In genomic region chr10:63465293-63466167, GRCh38 we compare ENCODE assay signal across 1 cellular context.
A peak's percentile ranks its signal among the peaks of the same experiment; 100 is the strongest.
TF ChIP-seq lines count a peak whose summit lies in the region.

A gene with protein sequence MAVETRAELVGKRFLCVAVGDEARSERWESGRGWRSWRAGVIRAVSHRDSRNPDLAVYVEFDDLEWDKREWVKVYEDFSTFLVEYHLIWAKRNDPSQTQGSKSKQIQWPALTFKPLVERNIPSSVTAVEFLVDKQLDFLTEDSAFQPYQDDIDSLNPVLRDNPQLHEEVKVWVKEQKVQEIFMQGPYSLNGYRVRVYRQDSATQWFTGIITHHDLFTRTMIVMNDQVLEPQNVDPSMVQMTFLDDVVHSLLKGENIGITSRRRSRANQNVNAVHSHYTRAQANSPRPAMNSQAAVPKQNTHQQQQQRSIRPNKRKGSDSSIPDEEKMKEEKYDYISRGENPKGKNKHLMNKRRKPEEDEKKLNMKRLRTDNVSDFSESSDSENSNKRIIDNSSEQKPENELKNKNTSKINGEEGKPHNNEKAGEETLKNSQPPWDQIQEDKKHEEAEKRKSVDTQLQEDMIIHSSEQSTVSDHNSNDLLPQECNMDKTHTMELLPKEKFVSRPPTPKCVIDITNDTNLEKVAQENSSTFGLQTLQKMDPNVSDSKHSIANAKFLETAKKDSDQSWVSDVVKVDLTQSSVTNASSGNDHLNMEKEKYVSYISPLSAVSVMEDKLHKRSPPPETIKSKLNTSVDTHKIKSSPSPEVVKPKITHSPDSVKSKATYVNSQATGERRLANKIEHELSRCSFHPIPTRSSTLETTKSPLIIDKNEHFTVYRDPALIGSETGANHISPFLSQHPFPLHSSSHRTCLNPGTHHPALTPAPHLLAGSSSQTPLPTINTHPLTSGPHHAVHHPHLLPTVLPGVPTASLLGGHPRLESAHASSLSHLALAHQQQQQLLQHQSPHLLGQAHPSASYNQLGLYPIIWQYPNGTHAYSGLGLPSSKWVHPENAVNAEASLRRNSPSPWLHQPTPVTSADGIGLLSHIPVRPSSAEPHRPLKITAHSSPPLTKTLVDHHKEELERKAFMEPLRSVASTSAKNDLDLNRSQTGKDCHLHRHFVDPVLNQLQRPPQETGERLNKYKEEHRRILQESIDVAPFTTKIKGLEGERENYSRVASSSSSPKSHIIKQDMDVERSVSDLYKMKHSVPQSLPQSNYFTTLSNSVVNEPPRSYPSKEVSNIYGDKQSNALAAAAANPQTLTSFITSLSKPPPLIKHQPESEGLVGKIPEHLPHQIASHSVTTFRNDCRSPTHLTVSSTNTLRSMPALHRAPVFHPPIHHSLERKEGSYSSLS (N-terminal part only) (minus strand): TSS chr10:63465977. CDS start chr10:63465662, 315 bp downstream.

TF ChIP-seq in HepG2, 621 proteins besides CTCF, POLR2A, EP300 and RAD21 (continued from another document and continues in another):
- TF ChIP-seq ZBTB40 (IDR thresholded peaks at IDR 0.05) (no peak), ZBTB40 (CRISPR knock-in tag; IDR thresholded peaks at IDR 0.05) (0 out of 2 replicates have a peak, but pooled peaks have one; percentile 41), NFYB (CRISPR knock-in tag; IDR thresholded peaks at IDR 0.05) (0 out of 2 replicates have a peak, but pooled peaks have one; percentile 15), ZFP36 (IDR thresholded peaks at IDR 0.05; ENCODE audit: borderline replicate concordance, low read depth, low read length, partially characterized antibody) (no peak), SP1 (IDR thresholded peaks at IDR 0.05) (no peak), SP1 (CRISPR knock-in tag; IDR thresholded peaks at IDR 0.05) (no peak; the same call in 1 of the 2 replicates), TFE3 (CRISPR knock-in tag; IDR thresholded peaks at IDR 0.05) (peak; percentile 12; the same call in 1 of the 2 replicates), KDM4B (CRISPR knock-in tag; IDR thresholded peaks at IDR 0.05) (no peak), SMAD3 (CRISPR knock-in tag; IDR thresholded peaks at IDR 0.05) (no peak; the same call in 1 of the 2 replicates), MEIS1 (CRISPR knock-in tag; IDR thresholded peaks at IDR 0.05; ENCODE audit: borderline replicate concordance) (no peak), FLYWCH1 (CRISPR knock-in tag; IDR thresholded peaks at IDR 0.05) (no peak), HNRNPL (IDR thresholded peaks at IDR 0.05; ENCODE audit: low read depth, low read length) (no peak), BHLHE40 (IDR thresholded peaks at IDR 0.05; ENCODE audit: low read length) (no peak), ZNF275 (CRISPR knock-in tag; IDR thresholded peaks at IDR 0.05; ENCODE audit: borderline replicate concordance) (no peak; the same call in none of the 2 replicates), ZNF563 (CRISPR knock-in tag; IDR thresholded peaks at IDR 0.05) (no peak), E2F5 (CRISPR knock-in tag; conservative IDR thresholded peaks at IDR 0.05) (peak; percentile 15; the same call in 1 of the 2 replicates), ZBTB20 (CRISPR knock-in tag; IDR thresholded peaks at IDR 0.05; ENCODE audit: borderline replicate concordance, low read depth) (no peak), MYPOP (CRISPR knock-in tag; IDR thresholded peaks at IDR 0.05) (no peak), HNRNPUL1 (IDR thresholded peaks at IDR 0.05; ENCODE audit: low read depth, low read length) (no peak; the same call in 1 of the 2 replicates), HOXA3 (CRISPR knock-in tag; IDR thresholded peaks at IDR 0.05) (peak; percentile 72), MAFK (conservative IDR thresholded peaks at IDR 0.05 in 1 of 2, IDR thresholded peaks at IDR 0.05 in 1 of 2; ENCODE audit: low read length in 2 of 2) (no peak), SP4 (CRISPR knock-in tag; IDR thresholded peaks at IDR 0.05) (no peak), PAF1 (CRISPR knock-in tag; IDR thresholded peaks at IDR 0.05) (no peak), ZFP37 (CRISPR knock-in tag; IDR thresholded peaks at IDR 0.05; ENCODE audit: borderline replicate concordance) (no peak; the same call in 1 of the 2 replicates), CBX1 (IDR thresholded peaks at IDR 0.05; ENCODE audit: low read depth) (no peak), PHF20 (CRISPR knock-in tag; IDR thresholded peaks at IDR 0.05) (peak; percentile 52; the same call in 1 of the 2 replicates), ZGPAT (CRISPR knock-in tag; IDR thresholded peaks at IDR 0.05) (peak; percentile 65; the same call in 1 of the 2 replicates), MED13 (CRISPR knock-in tag; IDR thresholded peaks at IDR 0.05) (no peak), NR2F2 (IDR thresholded peaks at IDR 0.05; ENCODE audit: borderline replicate concordance, low read depth) (no peak; the same call in 1 of the 2 replicates)
- TF ChIP-seq, protein P1, sequence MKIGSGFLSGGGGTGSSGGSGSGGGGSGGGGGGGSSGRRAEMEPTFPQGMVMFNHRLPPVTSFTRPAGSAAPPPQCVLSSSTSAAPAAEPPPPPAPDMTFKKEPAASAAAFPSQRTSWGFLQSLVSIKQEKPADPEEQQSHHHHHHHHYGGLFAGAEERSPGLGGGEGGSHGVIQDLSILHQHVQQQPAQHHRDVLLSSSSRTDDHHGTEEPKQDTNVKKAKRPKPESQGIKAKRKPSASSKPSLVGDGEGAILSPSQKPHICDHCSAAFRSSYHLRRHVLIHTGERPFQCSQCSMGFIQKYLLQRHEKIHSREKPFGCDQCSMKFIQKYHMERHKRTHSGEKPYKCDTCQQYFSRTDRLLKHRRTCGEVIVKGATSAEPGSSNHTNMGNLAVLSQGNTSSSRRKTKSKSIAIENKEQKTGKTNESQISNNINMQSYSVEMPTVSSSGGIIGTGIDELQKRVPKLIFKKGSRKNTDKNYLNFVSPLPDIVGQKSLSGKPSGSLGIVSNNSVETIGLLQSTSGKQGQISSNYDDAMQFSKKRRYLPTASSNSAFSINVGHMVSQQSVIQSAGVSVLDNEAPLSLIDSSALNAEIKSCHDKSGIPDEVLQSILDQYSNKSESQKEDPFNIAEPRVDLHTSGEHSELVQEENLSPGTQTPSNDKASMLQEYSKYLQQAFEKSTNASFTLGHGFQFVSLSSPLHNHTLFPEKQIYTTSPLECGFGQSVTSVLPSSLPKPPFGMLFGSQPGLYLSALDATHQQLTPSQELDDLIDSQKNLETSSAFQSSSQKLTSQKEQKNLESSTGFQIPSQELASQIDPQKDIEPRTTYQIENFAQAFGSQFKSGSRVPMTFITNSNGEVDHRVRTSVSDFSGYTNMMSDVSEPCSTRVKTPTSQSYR (CRISPR knock-in tag; IDR thresholded peaks at IDR 0.05; ENCODE audit: borderline replicate concordance): no peak
- TF ChIP-seq, protein P2, sequence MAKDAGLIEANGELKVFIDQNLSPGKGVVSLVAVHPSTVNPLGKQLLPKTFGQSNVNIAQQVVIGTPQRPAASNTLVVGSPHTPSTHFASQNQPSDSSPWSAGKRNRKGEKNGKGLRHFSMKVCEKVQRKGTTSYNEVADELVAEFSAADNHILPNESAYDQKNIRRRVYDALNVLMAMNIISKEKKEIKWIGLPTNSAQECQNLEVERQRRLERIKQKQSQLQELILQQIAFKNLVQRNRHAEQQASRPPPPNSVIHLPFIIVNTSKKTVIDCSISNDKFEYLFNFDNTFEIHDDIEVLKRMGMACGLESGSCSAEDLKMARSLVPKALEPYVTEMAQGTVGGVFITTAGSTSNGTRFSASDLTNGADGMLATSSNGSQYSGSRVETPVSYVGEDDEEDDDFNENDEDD (CRISPR knock-in tag; IDR thresholded peaks at IDR 0.05; ENCODE audit: borderline replicate concordance): peak; percentile 60; the same call in 1 of the 2 replicates
